27 cellular contexts compared by ENCODE assay signal in genomic region chr19:46111376-46111775, GRCh38. TPM values are rescaled to one million over a fixed set of nuclear protein-coding genes. Genes with fewer than 3 reads are reported as not detected.
DNase-seq lines count a peak whose midpoint lies in the region; ATAC-seq, FAIRE-seq and TF ChIP-seq lines count a peak whose summit lies in the region.
"Had no signal": no experiment of that assay in that cellular context is flagged by ENCODE, and none has a peak within 500 bp of the region (broad histone marks: within the 10 kb centered on the region; RNA-seq: fewer than 3 reads in every experiment).

No MANE protein-coding gene starts in this region.

- dilution Hi-C loops in keratinocyte (cut with MboI; ENCODE audit: extremely low pct_ligation_motif_present, low sequenced_read_pairs), result no loop called here

- H3K9ac ChIP-seq in keratinocyte (ENCODE audit: control insufficient read depth, extremely low read depth, insufficient read depth, low read length) (no peak overlapping the region), HepG2 (ENCODE audit: insufficient read depth, low read depth, low read length) (no peak overlapping the region)
- H3K9ac ChIP-seq: BLaER1 had no signal

- DNase-seq in A549 (ENCODE audit: low read depth in 1 of 2, low spot score in 1 of 2), result no peak
- DNase-seq in NCI-H146 treated with DMSO at 0.1 percent for 48 hours (lab: John Stamatoyannopoulos, UW; ENCODE audit: unreplicated experiment), result peak; percentile 28
- peak; percentile 25 for DNase-seq in RWPE1 (ENCODE audit: low spot score)
- no peak for DNase-seq in keratinocyte (ENCODE audit: low read depth, low spot score)
- DNase-seq in NOMO-1 (lab: John Stamatoyannopoulos, UW; ENCODE audit: unreplicated experiment in 2 of 2), result no peak
- DNase-seq in omental fat pad (ENCODE audit: low spot score), result no peak
- DNase-seq in stimulated activated CD4-positive, alpha-beta T cell treated with anti-CD3 and anti-CD28 coated beads, Interleukin-15, amount 100 ng/mL, for 24 hours, result no peak
- DNase-seq in HepG2 (ENCODE audit: low spot score), result no peak
- DNase-seq: 8988T; CD4-positive, alpha-beta T cell; IMR-90; KG1; MM.1S; NCI-H1092; NCI-H1436; NCI-H2029; NCI-H446 treated with DMSO at 0.1 percent for 48 hours; NCI-H82; NK-92 treated with Interleukin-12 subunit alpha and Interleukin-12 subunit beta, amount 100 ng/mL, for 24 hours; PC-9; Right ventricle myocardium superior had no signal

- no peak for TF ChIP-seq RAD21 in A549 (conservative IDR thresholded peaks at IDR 0.05 in 1 of 2, IDR thresholded peaks at IDR 0.05 in 1 of 2)
- TF ChIP-seq RAD21 in HepG2 (CRISPR knock-in tag; IDR thresholded peaks at IDR 0.05), result no peak

- H3K4me1 ChIP-seq in A549 (peaks cover 18% of the 10 kb centered on the region), keratinocyte (ENCODE audit: control insufficient read depth, extremely low read depth, insufficient read depth, low read length) (peaks cover 36% of the 10 kb centered on the region), HepG2 (ENCODE audit: insufficient read depth, low read length) (no peaks in the 10 kb centered on the region)
- H3K4me1 ChIP-seq: BLaER1 had no signal

- BruUV-seq in HepG2 (replicated peaks; lab: Mats Ljungman, UMichigan), result no TSS peak

- TF ChIP-seq CTCF in A549 (IDR thresholded peaks at IDR 0.05) (no peak), RWPE1 (conservative IDR thresholded peaks at IDR 0.05; ENCODE audit: low read depth) (no peak), keratinocyte (optimal IDR thresholded peaks at IDR 0.05 in 1 of 3, IDR thresholded peaks at IDR 0.05 in 1 of 3, conservative IDR thresholded peaks at IDR 0.05 in 1 of 3; ENCODE audit: extremely low read depth in 1 of 3, insufficient read depth in 2 of 3, low read length in 3 of 3) (no peak), omental fat pad (IDR thresholded peaks at IDR 0.05) (no peak), HepG2 (CRISPR knock-in tag; IDR thresholded peaks at IDR 0.05) (no peak)

- ATAC-seq in A549 (no peak), omental fat pad (ENCODE audit: low FRiP score) (no peak), HepG2 (no peak)

- in situ Hi-C loops in HepG2 (cut with HindIII; ENCODE audit: extremely low pct_ligation_motif_present, low pct_unique_long_range_greater_than_20kb), result no loop called here

- TF ChIP-seq POLR2A in A549 (IDR thresholded peaks at IDR 0.05; ENCODE audit: low read length), result no peak
- TF ChIP-seq POLR2A in HepG2 (IDR thresholded peaks at IDR 0.05; ENCODE audit: insufficient read depth in 1 of 2, low read depth in 2 of 2, low read length in 2 of 2), result no peak

- no peak overlapping the region for H3K4me2 ChIP-seq in A549
- H3K4me2 ChIP-seq in keratinocyte (ENCODE audit: control insufficient read depth, extremely low read depth, insufficient read depth, low read depth, low read length), result peak overlapping the region; percentile 8
- H3K4me2 ChIP-seq in HepG2 (ENCODE audit: low read depth, low read length), result no peak overlapping the region
- H3K4me2 ChIP-seq: BLaER1, PC-9 had no signal

- H3K79me2 ChIP-seq in keratinocyte (ENCODE audit: control insufficient read depth, insufficient read depth, low read length), result no peaks in the 10 kb centered on the region
- H3K79me2 ChIP-seq in HepG2 (ENCODE audit: insufficient read depth, low read length), result no peaks in the 10 kb centered on the region

- TF ChIP-seq EP300 in A549 (IDR thresholded peaks at IDR 0.05) (no peak), HepG2 (IDR thresholded peaks at IDR 0.05; ENCODE audit: low read depth in 2 of 2, low read length in 2 of 2) (no peak), HepG2 (CRISPR knock-in tag; IDR thresholded peaks at IDR 0.05; ENCODE audit: borderline replicate concordance) (no peak)

- whole genome bisulfite sequencing in A549 (ENCODE audit: missing lambda C conversion rate), result 37% methylated on average over 3 of the region's 3 CpGs
- 0% methylated on average over 3 of the region's 3 CpGs for WGBS in HepG2 (ENCODE audit: low lambda C conversion rate)

- POLR2A ChIA-PET in A549 (lab: Yijun Ruan, JAX) (no interaction called here), RWPE1 (lab: Yijun Ruan, JAX; ENCODE audit: low non-redundant PET) (no interaction called here), HepG2 (lab: Yijun Ruan, JAX) (no interaction called here)

- no peaks in the 10 kb centered on the region for H3K9me1 ChIP-seq in keratinocyte (ENCODE audit: control insufficient read depth, extremely low read depth, insufficient read depth, low read length)

- intact Hi-C loops in HepG2 (cut with micrococcal nuclease; ENCODE audit: unreplicated experiment), result no loop called here

- H4K20me1 ChIP-seq in keratinocyte (ENCODE audit: control insufficient read depth, extremely low read depth, insufficient read depth, low read length) (no peaks in the 10 kb centered on the region), HepG2 (ENCODE audit: insufficient read depth, low read length) (no peaks in the 10 kb centered on the region)
- H4K20me1 ChIP-seq: BLaER1 had no signal

- H3K9me3 ChIP-seq in A549, result no peaks in the 10 kb centered on the region
- no peaks in the 10 kb centered on the region for H3K9me3 ChIP-seq in keratinocyte (ENCODE audit: control insufficient read depth, low read depth, low read length)
- H3K9me3 ChIP-seq in HepG2 (ENCODE audit: low read length), result no peaks in the 10 kb centered on the region
- H3K9me3 ChIP-seq: BLaER1, SJSA1 had no signal

- H3K27me3 ChIP-seq in keratinocyte (ENCODE audit: control insufficient read depth, extremely low read depth, insufficient read depth, low read length) (no peaks in the 10 kb centered on the region), HepG2 (ENCODE audit: control insufficient read depth in 1 of 2, insufficient read depth in 2 of 2, low read length in 2 of 2) (0 out of 5 replicates have a peak, but pooled peaks cover 0 to 2% of the 10 kb centered on the region in 2 experiments)
- H3K27me3 ChIP-seq: BLaER1, SJSA1 had no signal

- CTCF ChIA-PET in A549 (lab: Yijun Ruan, JAX), result interaction anchor here (0.9 to 1.7 kb wide), 8 partner anchors 9 to 236 kb away, joined by 3 to 6 read pairs (median 4); partner anchors contain the start of gene PPP5C
- CTCF ChIA-PET in RWPE1 (lab: Yijun Ruan, JAX), result interaction anchor here (0.6 to 1.4 kb wide), 2 partner anchors 33 to 37 kb away, joined by 3 to 4 read pairs; no protein-coding TSS in a partner anchor
- CTCF ChIA-PET in HepG2 (lab: Yijun Ruan, JAX; ENCODE audit: low intra/inter-chr PET ratio, low total read pairs), result no interaction called here

- FAIRE-seq in A549 (lab: Jason Lieb, UNC), result peak; percentile 7
- FAIRE-seq in keratinocyte (lab: Jason Lieb, UNC), result no peak
- FAIRE-seq in HepG2 (lab: Jason Lieb, UNC), result no peak
- FAIRE-seq: D721Med, GM18507, H54 had no signal

- H3K4me3 ChIP-seq in A549 (no peak overlapping the region), keratinocyte (ENCODE audit: control insufficient read depth in 2 of 3, extremely low read depth in 1 of 3, insufficient read depth in 2 of 3, low read depth in 1 of 3, low read length in 3 of 3) (no peak overlapping the region), HepG2 (replicated peaks in 1 of 3; ENCODE audit: insufficient read depth in 1 of 3, low read depth in 2 of 3, low read length in 3 of 3) (no peak overlapping the region)
- H3K4me3 ChIP-seq: BLaER1, PC-9, SJSA1 had no signal

- H2AFZ ChIP-seq in keratinocyte (ENCODE audit: control insufficient read depth, low read length) (no peak overlapping the region), HepG2 (ENCODE audit: low read length) (no peak overlapping the region)
- H2AFZ ChIP-seq: PC-9 had no signal

- H3K27ac ChIP-seq in A549, result no peak overlapping the region
- no peak overlapping the region for H3K27ac ChIP-seq in RWPE1
- no peak overlapping the region for H3K27ac ChIP-seq in keratinocyte (ENCODE audit: control insufficient read depth, insufficient read depth, low read length)
- no peak overlapping the region for H3K27ac ChIP-seq in HepG2 (ENCODE audit: extremely low read length, insufficient read depth, low read length)
- H3K27ac ChIP-seq: BLaER1, PC-9, SJSA1 had no signal

- H3K36me3 ChIP-seq in keratinocyte (ENCODE audit: control insufficient read depth in 2 of 2, extremely low read depth in 1 of 2, insufficient read depth in 2 of 2, low read length in 2 of 2) (peaks cover 0 to 4% of the 10 kb centered on the region in 2 experiments), HepG2 (replicated peaks in 1 of 2; ENCODE audit: control insufficient read depth in 1 of 2, insufficient read depth in 2 of 2, low read length in 2 of 2) (no peaks in the 10 kb centered on the region)
- H3K36me3 ChIP-seq: BLaER1, SJSA1 had no signal

RNA-seq across cellular contexts. Expression of gene IGFL3, which starts 13.1 kb away (rescaled TPM):
- polyA plus RNA-seq in A549 (2011; rRNA removed) (0.16 TPM in 1 of 2 replicates, not detected in the other), A549 (2017; fragmentation: RNase III; extraction: RNeasy Plus Mini Kit Qiagen cat#74134 plus additional on column Dnase treatment) (0.44 to 1.1 TPM (median 0.66 TPM) in 3 replicates), keratinocyte (236 to 560 TPM (median 344 TPM) in 3 replicates), HepG2 (2011; rRNA removed) (not detected in 2 replicates)
- polyA plus RNA-seq in A549 (2012; cell fraction: cytosol; rRNA removed), result 0.07 and 0.18 TPM in 2 replicates
- polyA plus RNA-seq in A549 (2012; cell fraction: nucleus; rRNA removed), result 0.08 TPM in 1 of 2 replicates, not detected in the other
- polyA minus RNA-seq in A549 (2011; rRNA and poly(A)+ RNA removed), result not detected in 2 replicates
- 68.4 TPM for polyA plus RNA-seq in keratinocyte (2011; ENCODE audit: low read depth)
- 359 and 390 TPM in 2 replicates for polyA plus RNA-seq in keratinocyte (2011; cell fraction: cytosol; rRNA removed)
- polyA plus RNA-seq in keratinocyte (2011; cell fraction: nucleus; rRNA removed), result 419 and 530 TPM in 2 replicates
- polyA plus RNA-seq in keratinocyte (2012; ENCODE audit: low replicate concordance), result 207 and 288 TPM in 2 replicates
- polyA minus RNA-seq in keratinocyte, result 145 to 324 TPM (median 146 TPM) in 3 replicates
- 164 TPM for polyA minus RNA-seq in keratinocyte (2011; cell fraction: cytosol; rRNA and poly(A)+ RNA removed)
- polyA minus RNA-seq in keratinocyte (2011; cell fraction: nucleus; rRNA and poly(A)+ RNA removed), result 170 and 212 TPM in 2 replicates
- total RNA-seq in omental fat pad (not detected), HepG2 (2016; rRNA removed; fragmentation: Illumina TruSeq; extraction: Trizol) (not detected in 2 replicates)
- not detected in 2 replicates for total RNA-seq in HepG2 (2016; cell fraction: cytosol; rRNA removed; fragmentation: Illumina TruSeq; extraction: Trizol; ENCODE audit: low read depth)
- total RNA-seq in HepG2 (2016; cell fraction: insoluble cytoplasmic fraction; rRNA removed; fragmentation: Illumina TruSeq; extraction: Trizol), result not detected in 2 replicates
- not detected in 2 replicates for total RNA-seq in HepG2 (2016; cell fraction: membrane; rRNA removed; fragmentation: Illumina TruSeq; extraction: Trizol)
- total RNA-seq in HepG2 (2016; cell fraction: nucleus; rRNA removed; fragmentation: Illumina TruSeq; extraction: Trizol), result not detected in 2 replicates
- polyA plus RNA-seq in HepG2 (2011; cell fraction: cytosol; rRNA removed), result not detected in 2 replicates
- not detected in 2 replicates for polyA plus RNA-seq in HepG2 (2011; cell fraction: nucleus; rRNA removed)
- not detected in 2 replicates for polyA plus RNA-seq in HepG2 (2012)
- polyA plus RNA-seq in HepG2 (2016; cell fraction: cytosol; fragmentation: Illumina TruSeq; extraction: Trizol; ENCODE audit: low read depth), result not detected in 2 replicates
- polyA plus RNA-seq in HepG2 (2016; cell fraction: insoluble cytoplasmic fraction; fragmentation: Illumina TruSeq; extraction: Trizol; ENCODE audit: low read depth), result not detected in 2 replicates
- polyA plus RNA-seq in HepG2 (2016; cell fraction: membrane; fragmentation: Illumina TruSeq; extraction: Trizol; ENCODE audit: low read depth), result not detected in 2 replicates
- not detected in 2 replicates for polyA plus RNA-seq in HepG2 (2016; cell fraction: nucleus; fragmentation: Illumina TruSeq; extraction: Trizol; ENCODE audit: insufficient read depth, low read depth)
- polyA minus RNA-seq in HepG2 (2011; rRNA and poly(A)+ RNA removed; ENCODE audit: low replicate concordance), result not detected in 2 replicates
- polyA minus RNA-seq in HepG2 (2011; cell fraction: cytosol; rRNA and poly(A)+ RNA removed), result not detected in 2 replicates
- not detected in 2 replicates for polyA minus RNA-seq in HepG2 (2011; cell fraction: nucleus; rRNA and poly(A)+ RNA removed)
- total RNA-seq: CD4-positive, alpha-beta T cell; IMR-90; Right ventricle myocardium superior; RPMI7951; SJSA1 had no signal
- polyA plus RNA-seq: IMR-90 had no signal

RNA-seq across cellular contexts. Expression of gene IGFL2, which starts 36.7 kb away (rescaled TPM):
- polyA plus RNA-seq in A549 (2011; rRNA removed), result 0.78 and 1.9 TPM in 2 replicates
- 0.70 and 0.75 TPM in 2 replicates for polyA plus RNA-seq in A549 (2012; cell fraction: cytosol; rRNA removed)
- 0.42 and 0.68 TPM in 2 replicates for polyA plus RNA-seq in A549 (2012; cell fraction: nucleus; rRNA removed)
- 0.21 to 1.4 TPM (median 1.1 TPM) in 3 replicates for polyA plus RNA-seq in A549 (2017; fragmentation: RNase III; extraction: RNeasy Plus Mini Kit Qiagen cat#74134 plus additional on column Dnase treatment)
- 0.63 and 1.2 TPM in 2 replicates for polyA minus RNA-seq in A549 (2011; rRNA and poly(A)+ RNA removed)
- 2.9 to 16.2 TPM (median 7.1 TPM) in 3 replicates for polyA plus RNA-seq in keratinocyte
- 17.9 TPM for polyA plus RNA-seq in keratinocyte (2011; ENCODE audit: low read depth)
- 5.8 and 6.2 TPM in 2 replicates for polyA plus RNA-seq in keratinocyte (2011; cell fraction: cytosol; rRNA removed)
- 2.6 and 5.8 TPM in 2 replicates for polyA plus RNA-seq in keratinocyte (2011; cell fraction: nucleus; rRNA removed)
- 3.2 and 59.5 TPM in 2 replicates for polyA plus RNA-seq in keratinocyte (2012; ENCODE audit: low replicate concordance)
- 4.1 to 10.4 TPM (median 7.2 TPM) in 3 replicates for polyA minus RNA-seq in keratinocyte
- 7.9 TPM for polyA minus RNA-seq in keratinocyte (2011; cell fraction: cytosol; rRNA and poly(A)+ RNA removed)
- polyA minus RNA-seq in keratinocyte (2011; cell fraction: nucleus; rRNA and poly(A)+ RNA removed), result 4.3 and 4.7 TPM in 2 replicates
- 1 to 10 TPM in 1 of 4 donors, under 1 TPM in 1, not detected in 2; 0.84 to 1.5 TPM for total RNA-seq in omental fat pad
- total RNA-seq in HepG2 (2016; rRNA removed; fragmentation: Illumina TruSeq; extraction: Trizol), result not detected in 2 replicates
- not detected in 2 replicates for total RNA-seq in HepG2 (2016; cell fraction: cytosol; rRNA removed; fragmentation: Illumina TruSeq; extraction: Trizol; ENCODE audit: low read depth)
- not detected in 2 replicates for total RNA-seq in HepG2 (2016; cell fraction: insoluble cytoplasmic fraction; rRNA removed; fragmentation: Illumina TruSeq; extraction: Trizol)
- total RNA-seq in HepG2 (2016; cell fraction: membrane; rRNA removed; fragmentation: Illumina TruSeq; extraction: Trizol), result 0.62 TPM in 1 of 2 replicates, not detected in the other
- total RNA-seq in HepG2 (2016; cell fraction: nucleus; rRNA removed; fragmentation: Illumina TruSeq; extraction: Trizol), result not detected in 2 replicates
- not detected in 2 replicates for polyA plus RNA-seq in HepG2 (2011; rRNA removed)
- not detected in 2 replicates for polyA plus RNA-seq in HepG2 (2011; cell fraction: cytosol; rRNA removed)
- not detected in 2 replicates for polyA plus RNA-seq in HepG2 (2011; cell fraction: nucleus; rRNA removed)
- not detected in 2 replicates for polyA plus RNA-seq in HepG2 (2012)
- polyA plus RNA-seq in HepG2 (2016; cell fraction: cytosol; fragmentation: Illumina TruSeq; extraction: Trizol; ENCODE audit: low read depth), result not detected in 2 replicates
- polyA plus RNA-seq in HepG2 (2016; cell fraction: insoluble cytoplasmic fraction; fragmentation: Illumina TruSeq; extraction: Trizol; ENCODE audit: low read depth), result not detected in 2 replicates
- not detected in 2 replicates for polyA plus RNA-seq in HepG2 (2016; cell fraction: membrane; fragmentation: Illumina TruSeq; extraction: Trizol; ENCODE audit: low read depth)
- polyA plus RNA-seq in HepG2 (2016; cell fraction: nucleus; fragmentation: Illumina TruSeq; extraction: Trizol; ENCODE audit: insufficient read depth, low read depth), result not detected in 2 replicates
- polyA minus RNA-seq in HepG2 (2011; rRNA and poly(A)+ RNA removed; ENCODE audit: low replicate concordance), result not detected in 2 replicates
- polyA minus RNA-seq in HepG2 (2011; cell fraction: cytosol; rRNA and poly(A)+ RNA removed), result not detected in 2 replicates
- polyA minus RNA-seq in HepG2 (2011; cell fraction: nucleus; rRNA and poly(A)+ RNA removed), result not detected in 2 replicates
- total RNA-seq: CD4-positive, alpha-beta T cell; IMR-90; PC-9; Right ventricle myocardium superior; RPMI7951; SJSA1 had no signal
- polyA plus RNA-seq: IMR-90 had no signal

Comparison
In these comparisons a context has a peak if more than half of its experiments do, and no peak if none do; other contexts are left out.
1. DNase-seq: peak in NCI-H146 treated with DMSO at 0.1 percent for 48 hours (single experiment) and RWPE1 (single experiment); none in A549 (0 of 2), keratinocyte (single experiment), NOMO-1 (0 of 2), omental fat pad (single experiment), stimulated activated CD4-positive, alpha-beta T cell treated with anti-CD3 and anti-CD28 coated beads, Interleukin-15, amount 100 ng/mL, for 24 hours (single experiment) and HepG2 (single experiment).
2. RNA of gene IGFL3, which starts 13.1 kb away (polyA plus RNA-seq): 68.4 to 560 TPM in keratinocyte; 0.07 to 1.1 TPM in A549 and not detected in HepG2; every median in the first group is over 10 times any median in the second.